ENCODE assay signal across 1 cellular context in genomic region chr4:10117424-10118354, GRCh38.
TF ChIP-seq lines count a peak whose summit lies in the region.

No MANE protein-coding gene starts in this region.

TF ChIP-seq in K562, 482 proteins besides CTCF, POLR2A, EP300 and RAD21 (continued from another document):
- TF ChIP-seq OTX1 (CRISPR knock-in tag; IDR thresholded peaks at IDR 0.05) (peak; percentile 48; the same call in 1 of the 2 replicates), MEF2A (IDR thresholded peaks at IDR 0.05; ENCODE audit: control insufficient read depth, low read depth, low read length) (no peak), ZNF592 (IDR thresholded peaks at IDR 0.05) (peak; percentile 9; the same call in 1 of the 2 replicates), CHD1 (IDR thresholded peaks at IDR 0.05; ENCODE audit: low read length) (peak; percentile 84), PRPF4 (IDR thresholded peaks at IDR 0.05; ENCODE audit: insufficient read depth, low read depth, low read length, poor library complexity, severe bottlenecking) (peak; percentile 50), BRCA1 (IDR thresholded peaks at IDR 0.05) (no peak), BRCA1 (CRISPR knock-in tag; IDR thresholded peaks at IDR 0.05) (no peak), MLLT1 (IDR thresholded peaks at IDR 0.05) (peak; percentile 4 to 19; a peak in 1 of 4 replicates), SFPQ (IDR thresholded peaks at IDR 0.05; ENCODE audit: low read depth, low read length) (no peak), STAT5A (IDR thresholded peaks at IDR 0.05; ENCODE audit: borderline replicate concordance, low read length) (0 out of 2 replicates have a peak, but pooled peaks have one; percentile 6), ZBTB33 (CRISPR knock-in tag; IDR thresholded peaks at IDR 0.05) (no peak), BCLAF1 (IDR thresholded peaks at IDR 0.05; ENCODE audit: borderline replicate concordance in 1 of 2, control insufficient read depth in 1 of 2, low read depth in 2 of 2, low read length in 1 of 2) (peak in 1 of 2 experiments; percentile 47; a peak in 1 of 4 replicates)
